ENCODE assay signal across 1 cellular context in genomic region chr7:81676813-81677212, GRCh38.
TF ChIP-seq lines count a peak whose summit lies in the region.

No MANE protein-coding gene starts in this region.

TF ChIP-seq in HCT116, 20 proteins besides CTCF, POLR2A, EP300 and RAD21 (continued from another document):
- no peak for TF ChIP-seq ZBTB33 (IDR thresholded peaks at IDR 0.05; ENCODE audit: extremely low read depth, insufficient replicate concordance, low read length)
- TF ChIP-seq TCF7L2 (IDR thresholded peaks at IDR 0.05; ENCODE audit: borderline replicate concordance, extremely low read depth, insufficient read depth, insufficient read length) = no peak
- TF ChIP-seq CBX3 (IDR thresholded peaks at IDR 0.05; ENCODE audit: low read depth) = no peak
- no peak for TF ChIP-seq EZH2 (IDR thresholded peaks at IDR 0.05)
- no peak for TF ChIP-seq FOSL1 (IDR thresholded peaks at IDR 0.05; ENCODE audit: low read depth)
- TF ChIP-seq JUND (IDR thresholded peaks at IDR 0.05) = no peak
- no peak for TF ChIP-seq MAX (IDR thresholded peaks at IDR 0.05)
- TF ChIP-seq SRF (IDR thresholded peaks at IDR 0.05; ENCODE audit: low read depth) = no peak
- TF ChIP-seq ELF1 (IDR thresholded peaks at IDR 0.05; ENCODE audit: borderline replicate concordance, low read depth) = no peak
- TF ChIP-seq EZH2phosphoT487 (IDR thresholded peaks at IDR 0.05; ENCODE audit: borderline replicate concordance) = no peak
- no peak for TF ChIP-seq POLR2AphosphoS5 (IDR thresholded peaks at IDR 0.05; ENCODE audit: low read depth, low read length)
- TF ChIP-seq SIN3A (IDR thresholded peaks at IDR 0.05; ENCODE audit: low read depth) = no peak
TF ChIP-seq in HCT116: peak in this region for 0.
